Comparison of ENCODE assay signal across 21 cellular contexts in genomic region chr12:79448816-79449215, GRCh38.
"Had no signal": no experiment of that assay in that cellular context is flagged by ENCODE, and none has a peak within 500 bp of the region (broad histone marks: within the 10 kb centered on the region; RNA-seq: fewer than 3 reads in every experiment).

No MANE protein-coding gene starts in this region.

- H3K9me3 Mint-ChIP-seq: effector memory CD8-positive, alpha-beta T cell; nephron progenitor cell had no signal

- H3K4me3 ChIP-seq: esophagus muscularis mucosa, gastrocnemius medialis, heart right ventricle, right atrium auricular region, suprapubic skin, tibial artery, upper lobe of right lung, vagina had no signal

- H3K4me3 Mint-ChIP-seq: effector memory CD8-positive, alpha-beta T cell; naive thymus-derived CD4-positive, alpha-beta T cell; nephron progenitor cell; stimulated activated effector memory CD8-positive, alpha-beta T cell treated with anti-CD3 and anti-CD28 coated beads, Interleukin-12 subunit alpha, Interleukin-12 subunit beta, amount 100 ng/mL, for 72 hours had no signal

- DNase-seq: effector memory CD8-positive, alpha-beta T cell; gastrocnemius medialis; heart right ventricle; hypothalamus; kidney glomerular epithelial cell; mammary epithelial cell; naive thymus-derived CD4-positive, alpha-beta T cell; nephron progenitor cell; small intestine; stimulated activated CD4-positive, alpha-beta T cell treated with anti-CD3 and anti-CD28 coated beads, Interleukin-2, amount 100 ng/mL, for 48 hours; stimulated activated CD8-positive, alpha-beta memory T cell treated with anti-CD3 and anti-CD28 coated beads, Interleukin-4, amount 100 ng/mL, for 48 hours; stimulated activated naive CD8-positive, alpha-beta T cell treated with anti-CD3 and anti-CD28 coated beads, Interleukin-15, Interleukin-2, amounts not matched to agents 100 U/mL and 50 U/mL, for 24 hours; tibial artery; upper lobe of right lung had no signal

- H3K27ac Mint-ChIP-seq: effector memory CD8-positive, alpha-beta T cell; naive thymus-derived CD4-positive, alpha-beta T cell; nephron progenitor cell; stimulated activated effector memory CD8-positive, alpha-beta T cell treated with anti-CD3 and anti-CD28 coated beads, Interleukin-12 subunit alpha, Interleukin-12 subunit beta, amount 100 ng/mL, for 72 hours had no signal

- H3K36me3 Mint-ChIP-seq: naive thymus-derived CD4-positive, alpha-beta T cell; stimulated activated effector memory CD8-positive, alpha-beta T cell treated with anti-CD3 and anti-CD28 coated beads, Interleukin-12 subunit alpha, Interleukin-12 subunit beta, amount 100 ng/mL, for 72 hours had no signal

- H3K27ac ChIP-seq: epithelial cell of prostate, esophagus muscularis mucosa, gastrocnemius medialis, heart right ventricle, right atrium auricular region, suprapubic skin, tibial artery, upper lobe of right lung, vagina had no signal

- H3K4me1 Mint-ChIP-seq: naive thymus-derived CD4-positive, alpha-beta T cell; stimulated activated effector memory CD8-positive, alpha-beta T cell treated with anti-CD3 and anti-CD28 coated beads, Interleukin-12 subunit alpha, Interleukin-12 subunit beta, amount 100 ng/mL, for 72 hours had no signal

- H3K27me3 ChIP-seq: esophagus muscularis mucosa, gastrocnemius medialis, heart right ventricle, right atrium auricular region, suprapubic skin, tibial artery, upper lobe of right lung, vagina had no signal

- H3K27me3 Mint-ChIP-seq: effector memory CD8-positive, alpha-beta T cell; naive thymus-derived CD4-positive, alpha-beta T cell had no signal

- H3K4me1 ChIP-seq: gastrocnemius medialis, right atrium auricular region, upper lobe of right lung had no signal

- H3K36me3 ChIP-seq: esophagus muscularis mucosa, gastrocnemius medialis, heart right ventricle, right atrium auricular region, suprapubic skin, tibial artery, upper lobe of right lung, vagina had no signal

- H3K9me3 ChIP-seq: esophagus muscularis mucosa, gastrocnemius medialis, heart right ventricle, right atrium auricular region, suprapubic skin, tibial artery, upper lobe of right lung, vagina had no signal

- ATAC-seq: effector memory CD8-positive, alpha-beta T cell; gastrocnemius medialis; heart right ventricle; left lobe of liver; naive thymus-derived CD4-positive, alpha-beta T cell; stimulated activated effector memory CD8-positive, alpha-beta T cell treated with anti-CD3 and anti-CD28 coated beads, Interleukin-12 subunit alpha, Interleukin-12 subunit beta, amount 100 ng/mL, for 72 hours; stimulated activated naive CD8-positive, alpha-beta T cell treated with anti-CD3 and anti-CD28 coated beads, Interleukin-15, Interleukin-2, amounts not matched to agents 100 U/mL and 50 U/mL, for 24 hours; upper lobe of right lung had no signal
